In genomic region chr17:80455328-80455710, GRCh38 we compare ENCODE assay signal across 8 cellular contexts. TPM values are rescaled to one million over a fixed set of nuclear protein-coding genes. Genes with fewer than 3 reads are reported as not detected.
A peak's percentile ranks its signal among the peaks of the same experiment; 100 is the strongest.
DNase-seq lines count a peak whose midpoint lies in the region; ATAC-seq, FAIRE-seq and TF ChIP-seq lines count a peak whose summit lies in the region.

No MANE protein-coding gene starts in this region.

- no peaks in the 10 kb centered on the region for H3K9me3 Mint-ChIP-seq in stimulated activated effector memory CD8-positive, alpha-beta T cell treated with anti-CD3 and anti-CD28 coated beads, Interleukin-12 subunit alpha, Interleukin-12 subunit beta, amount 100 ng/mL, for 72 hours

- CTCF ChIA-PET in HEK293T (lab: Yijun Ruan, JAX) = interaction anchor here (0.9 to 1.4 kb wide), 3 partner anchors 10 to 195 kb away, joined by 3 to 7 read pairs (median 6); no protein-coding TSS in a partner anchor

- peak overlapping the region; percentile 92 for H3K4me3 Mint-ChIP-seq in stimulated activated effector memory CD8-positive, alpha-beta T cell treated with anti-CD3 and anti-CD28 coated beads, Interleukin-12 subunit alpha, Interleukin-12 subunit beta, amount 100 ng/mL, for 72 hours

- peaks cover 36% of the 10 kb centered on the region for H3K4me1 Mint-ChIP-seq in stimulated activated effector memory CD8-positive, alpha-beta T cell treated with anti-CD3 and anti-CD28 coated beads, Interleukin-12 subunit alpha, Interleukin-12 subunit beta, amount 100 ng/mL, for 72 hours

- intact Hi-C loops in left colon (cut with DNase I, micrococcal nuclease) = no loop called here

- peak overlapping the region; percentile 98 for H3K27ac Mint-ChIP-seq in stimulated activated effector memory CD8-positive, alpha-beta T cell treated with anti-CD3 and anti-CD28 coated beads, Interleukin-12 subunit alpha, Interleukin-12 subunit beta, amount 100 ng/mL, for 72 hours

- H3K36me3 Mint-ChIP-seq in stimulated activated effector memory CD8-positive, alpha-beta T cell treated with anti-CD3 and anti-CD28 coated beads, Interleukin-12 subunit alpha, Interleukin-12 subunit beta, amount 100 ng/mL, for 72 hours = peaks cover 12% of the 10 kb centered on the region

- DNase-seq in DMS153 (lab: John Stamatoyannopoulos, UW) (peak; percentile 19), DMS153 treated with DMSO at 0.1 percent for 48 hours (lab: John Stamatoyannopoulos, UW; ENCODE audit: unreplicated experiment) (no peak), HEK293T (ENCODE audit: extremely low spot score) (peak; percentile 73), RCC 7860 (ENCODE audit: low spot score) (peak; percentile 26), cerebellar cortex (ENCODE audit: low spot score) (peak; percentile 59), left colon (peak in 1 of 2 donors; percentile 53)
- no peak for DNase-seq in stimulated activated effector memory CD8-positive, alpha-beta T cell treated with anti-CD3 and anti-CD28 coated beads, Interleukin-12 subunit alpha, Interleukin-12 subunit beta, amount 100 ng/mL, for 72 hours (ENCODE audit: low spot score in 2 of 2)
- no peak for DNase-seq in activated CD8-positive, alpha-beta memory T cell treated with anti-CD3 and anti-CD28 coated beads, Interleukin-2, amount 50 U/mL, for 48 hours

- POLR2A ChIA-PET in HEK293T (lab: Yijun Ruan, JAX) = interaction anchor here (0.6 to 3.9 kb wide), 44 partner anchors 12 to 669 kb away, joined by 3 to 104 read pairs (median 6); partner anchors contain the start of genes CHMP6, ENDOV, NPTX1 and RPTOR

- FAIRE-seq in RCC 7860 (lab: Jason Lieb, UNC) = no peak

- ATAC-seq in left colon = peak; percentile 62
- ATAC-seq in stimulated activated effector memory CD8-positive, alpha-beta T cell treated with anti-CD3 and anti-CD28 coated beads, Interleukin-12 subunit alpha, Interleukin-12 subunit beta, amount 100 ng/mL, for 72 hours = peak; percentile 38

TF ChIP-seq in HEK293T, 16 proteins besides CTCF, POLR2A, EP300 and RAD21:
- TF ChIP-seq L3MBTL2 (conservative IDR thresholded peaks at IDR 0.05) = peak; percentile 65
- no peak for TF ChIP-seq ZNF384 (IDR thresholded peaks at IDR 0.05)

RNA-seq across cellular contexts. Expression of gene NPTX1, which starts 21.1 kb away (rescaled TPM):
- total RNA-seq in left colon = 1 to 10 TPM in 1 of 2 donors, under 1 TPM in 1; 0.12 to 9.8 TPM

RNA-seq across cellular contexts. Expression of gene ENDOV, which starts 40.4 kb away (rescaled TPM):
- total RNA-seq in left colon = 10 to 100 TPM; 23.2 to 25.5 TPM

Comparison
In these comparisons a context has a peak if more than half of its experiments do, and no peak if none do; other contexts are left out.
1. DNase-seq: peak in DMS153 (single experiment), HEK293T (single experiment), RCC 7860 (single experiment) and cerebellar cortex (single experiment); none in DMS153 treated with DMSO at 0.1 percent for 48 hours (single experiment), stimulated activated effector memory CD8-positive, alpha-beta T cell treated with anti-CD3 and anti-CD28 coated beads, Interleukin-12 subunit alpha, Interleukin-12 subunit beta, amount 100 ng/mL, for 72 hours (0 of 2) and activated CD8-positive, alpha-beta memory T cell treated with anti-CD3 and anti-CD28 coated beads, Interleukin-2, amount 50 U/mL, for 48 hours (single experiment).